1 cellular context compared by ENCODE assay signal in genomic region chr19:36106441-36106840, GRCh38.
TF ChIP-seq lines count a peak whose summit lies in the region.

No MANE protein-coding gene starts in this region.

TF ChIP-seq in GM23338, 12 proteins besides CTCF, POLR2A, EP300 and RAD21 (continued from another document):
- no peak for TF ChIP-seq ZNF462 (CRISPR knock-in tag; IDR thresholded peaks at IDR 0.05)
- TF ChIP-seq STAT1 (IDR thresholded peaks at IDR 0.05; ENCODE audit: unreplicated experiment), result no peak
- no peak for TF ChIP-seq ZNF331 (CRISPR knock-in tag; IDR thresholded peaks at IDR 0.05; ENCODE audit: low read depth)
- TF ChIP-seq CREB1 (CRISPR knock-in tag; IDR thresholded peaks at IDR 0.05; ENCODE audit: low read depth), result no peak
- no peak for TF ChIP-seq EZH2 (IDR thresholded peaks at IDR 0.05; ENCODE audit: low read depth, unreplicated experiment)
- TF ChIP-seq, protein P1, sequence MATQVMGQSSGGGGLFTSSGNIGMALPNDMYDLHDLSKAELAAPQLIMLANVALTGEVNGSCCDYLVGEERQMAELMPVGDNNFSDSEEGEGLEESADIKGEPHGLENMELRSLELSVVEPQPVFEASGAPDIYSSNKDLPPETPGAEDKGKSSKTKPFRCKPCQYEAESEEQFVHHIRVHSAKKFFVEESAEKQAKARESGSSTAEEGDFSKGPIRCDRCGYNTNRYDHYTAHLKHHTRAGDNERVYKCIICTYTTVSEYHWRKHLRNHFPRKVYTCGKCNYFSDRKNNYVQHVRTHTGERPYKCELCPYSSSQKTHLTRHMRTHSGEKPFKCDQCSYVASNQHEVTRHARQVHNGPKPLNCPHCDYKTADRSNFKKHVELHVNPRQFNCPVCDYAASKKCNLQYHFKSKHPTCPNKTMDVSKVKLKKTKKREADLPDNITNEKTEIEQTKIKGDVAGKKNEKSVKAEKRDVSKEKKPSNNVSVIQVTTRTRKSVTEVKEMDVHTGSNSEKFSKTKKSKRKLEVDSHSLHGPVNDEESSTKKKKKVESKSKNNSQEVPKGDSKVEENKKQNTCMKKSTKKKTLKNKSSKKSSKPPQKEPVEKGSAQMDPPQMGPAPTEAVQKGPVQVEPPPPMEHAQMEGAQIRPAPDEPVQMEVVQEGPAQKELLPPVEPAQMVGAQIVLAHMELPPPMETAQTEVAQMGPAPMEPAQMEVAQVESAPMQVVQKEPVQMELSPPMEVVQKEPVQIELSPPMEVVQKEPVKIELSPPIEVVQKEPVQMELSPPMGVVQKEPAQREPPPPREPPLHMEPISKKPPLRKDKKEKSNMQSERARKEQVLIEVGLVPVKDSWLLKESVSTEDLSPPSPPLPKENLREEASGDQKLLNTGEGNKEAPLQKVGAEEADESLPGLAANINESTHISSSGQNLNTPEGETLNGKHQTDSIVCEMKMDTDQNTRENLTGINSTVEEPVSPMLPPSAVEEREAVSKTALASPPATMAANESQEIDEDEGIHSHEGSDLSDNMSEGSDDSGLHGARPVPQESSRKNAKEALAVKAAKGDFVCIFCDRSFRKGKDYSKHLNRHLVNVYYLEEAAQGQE (IDR thresholded peaks at IDR 0.05; ENCODE audit: unreplicated experiment), result no peak
- TF ChIP-seq POLR2AphosphoS5 (IDR thresholded peaks at IDR 0.05; ENCODE audit: low read depth), result no peak
